In the genomic region with DNA sequence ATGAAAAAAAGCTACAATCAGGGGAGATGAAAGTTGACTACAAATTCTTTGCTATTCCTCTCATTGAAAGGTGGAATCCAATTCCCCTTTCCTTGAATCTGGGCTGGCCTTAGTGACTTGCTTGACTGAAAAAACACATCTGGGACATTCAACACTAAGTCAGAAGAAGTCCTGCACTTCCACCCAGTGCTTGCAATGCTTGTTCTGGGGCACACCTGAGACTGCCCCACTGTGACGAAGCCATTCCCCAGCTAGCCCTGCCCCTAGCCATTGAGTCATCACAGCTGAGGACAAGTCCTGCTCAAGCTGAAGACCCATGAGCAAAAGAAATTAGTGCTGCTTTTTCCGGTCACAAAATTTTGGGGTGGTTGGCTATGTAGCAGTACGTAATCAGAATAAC, we compare ENCODE assay signal across 22 cellular contexts. TPM values are rescaled to one million over a fixed set of nuclear protein-coding genes. Genes with fewer than 3 reads are reported as not detected.
DNase-seq lines count a peak whose midpoint lies in the region; ATAC-seq, FAIRE-seq and TF ChIP-seq lines count a peak whose summit lies in the region.
"Had no signal": no experiment of that assay in that cellular context is flagged by ENCODE, and none has a peak within 500 bp of the region (broad histone marks: within the 10 kb centered on the region; RNA-seq: fewer than 3 reads in every experiment).

No MANE protein-coding gene starts in this region.

- TF ChIP-seq CTCF in bronchial epithelial cell (IDR thresholded peaks at IDR 0.05; ENCODE audit: insufficient read depth, low read length, severe bottlenecking) (no peak), osteocyte (IDR thresholded peaks at IDR 0.05) (no peak), ascending aorta (IDR thresholded peaks at IDR 0.05) (no peak)

- H3K4me3 ChIP-seq in bronchial epithelial cell (ENCODE audit: low read depth, low read length) (no peak overlapping the region), ascending aorta (no peak overlapping the region)
- H3K4me3 ChIP-seq: A549, GM12878, GM23248, HAP-1, SJSA1 had no signal

- H3K27ac ChIP-seq in ascending aorta = no peak overlapping the region
- H3K27ac ChIP-seq: A549, GM23248, SJSA1 had no signal

- H3K9me3 Mint-ChIP-seq in osteocyte (ENCODE audit: unreplicated experiment) = no peaks in the 10 kb centered on the region
- H3K9me3 Mint-ChIP-seq: CD4-positive, CD25-positive, alpha-beta regulatory T cell had no signal

- DNase-seq in AG20443 (ENCODE audit: low spot score) (peak; percentile 8), H54 (ENCODE audit: insufficient read length, low spot score) (no peak), bronchial epithelial cell (ENCODE audit: low read depth) (peak; percentile 23), osteocyte (ENCODE audit: extremely low spot score, unreplicated experiment) (peak; percentile 44), ascending aorta (ENCODE audit: low spot score in 2 of 2) (no peak)
- DNase-seq: CD4-positive, CD25-positive, alpha-beta regulatory T cell; DMS79; GM23248; IMR-90; NCI-H1694 treated with DMSO at 0.1 percent for 48 hours; NCI-H2081 treated with DMSO at 0.1 percent for 48 hours; NCI-H2171 treated with DMSO at 0.1 percent for 48 hours; NCI-H524 treated with DMSO at 0.1 percent for 48 hours; NCI-H82 had no signal

- intact Hi-C loops in ascending aorta (cut with DNase I) = no loop called here

- FAIRE-seq in H54 (lab: Jason Lieb, UNC) (peak; percentile 11), bronchial epithelial cell (lab: Jason Lieb, UNC) (no peak)
- FAIRE-seq: GM12878, RCC 7860 had no signal

- no peaks in the 10 kb centered on the region for H3K9me3 ChIP-seq in ascending aorta
- H3K9me3 ChIP-seq: A549, HAP-1, SJSA1 had no signal

- no peak overlapping the region for H3K4me3 Mint-ChIP-seq in osteocyte (ENCODE audit: unreplicated experiment)
- H3K4me3 Mint-ChIP-seq: CD4-positive, CD25-positive, alpha-beta regulatory T cell had no signal

- no peaks in the 10 kb centered on the region for H3K4me1 ChIP-seq in ascending aorta
- H3K4me1 ChIP-seq: A549, HAP-1, SJSA1 had no signal

- H3K36me3 ChIP-seq in bronchial epithelial cell (ENCODE audit: control insufficient read depth, insufficient read depth, low read length) (no peaks in the 10 kb centered on the region), ascending aorta (no peaks in the 10 kb centered on the region)
- H3K36me3 ChIP-seq: HAP-1, SJSA1 had no signal

- H3K4me1 Mint-ChIP-seq in osteocyte (ENCODE audit: unreplicated experiment) = peaks cover 4% of the 10 kb centered on the region

- H3K27me3 Mint-ChIP-seq in osteocyte (ENCODE audit: unreplicated experiment) = peaks cover 66% of the 10 kb centered on the region

- peaks cover 7% of the 10 kb centered on the region for H3K27me3 ChIP-seq in bronchial epithelial cell (ENCODE audit: control insufficient read depth, insufficient read depth, low read length)
- H3K27me3 ChIP-seq in ascending aorta = peaks cover 11% of the 10 kb centered on the region

- ATAC-seq in HG03460 (IDR thresholded peaks at IDR 0.05; ENCODE audit: unreplicated experiment) = no peak
- no peak for ATAC-seq in HG02870 (IDR thresholded peaks at IDR 0.05; ENCODE audit: unreplicated experiment)
- ATAC-seq: A549, GM12878, Right ventricle myocardium inferior had no signal

- TF ChIP-seq POLR2A in H54 (IDR thresholded peaks at IDR 0.05; ENCODE audit: low read depth, low read length) = no peak

- peaks cover 1% of the 10 kb centered on the region for H3K36me3 Mint-ChIP-seq in osteocyte (ENCODE audit: unreplicated experiment)
- H3K36me3 Mint-ChIP-seq: CD4-positive, CD25-positive, alpha-beta regulatory T cell had no signal

- no peak overlapping the region for H3K27ac Mint-ChIP-seq in osteocyte (ENCODE audit: unreplicated experiment)
- H3K27ac Mint-ChIP-seq: CD4-positive, CD25-positive, alpha-beta regulatory T cell had no signal

RNA-seq across cellular contexts. Expression of gene GRID1, which starts 19.2 kb away (rescaled TPM):
- total RNA-seq in bronchial epithelial cell (under 0.01 and 0.13 TPM in 2 replicates), osteocyte (0.11 TPM in 1 of 2 replicates, not detected in the other), ascending aorta (1.4 TPM)
- total RNA-seq: CD4-positive, CD25-positive, alpha-beta regulatory T cell; GM23248; IMR-90 had no signal

Comparison
In these comparisons a context has a peak if more than half of its experiments do, and no peak if none do; other contexts are left out.
1. DNase-seq: peak in AG20443 (single experiment), bronchial epithelial cell (single experiment) and osteocyte (single experiment); none in H54 (single experiment) and ascending aorta (0 of 2).